In the genomic region with DNA sequence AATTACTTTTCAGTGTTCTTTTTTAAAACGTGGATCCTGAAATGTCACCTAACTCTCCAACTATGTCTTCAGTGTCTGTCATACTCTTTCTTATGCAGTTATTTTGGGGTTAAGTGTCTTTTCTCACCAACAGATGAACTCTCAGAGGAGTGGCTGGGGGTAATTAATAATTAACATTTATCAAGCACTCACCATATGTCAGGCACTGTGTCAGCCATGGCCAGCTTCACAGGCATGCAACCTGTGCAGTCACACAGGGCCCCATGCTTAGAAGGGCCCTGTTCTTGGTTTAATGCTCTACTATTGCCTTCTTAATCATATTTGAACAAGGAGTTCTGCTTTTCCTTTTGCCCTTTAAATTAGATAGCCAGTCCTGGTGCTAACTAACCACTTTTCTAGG, we compare ENCODE assay signal across 18 cellular contexts. TPM values are rescaled to one million over a fixed set of nuclear protein-coding genes. Genes with fewer than 3 reads are reported as not detected.
"Had no signal": no experiment of that assay in that cellular context is flagged by ENCODE, and none has a peak within 500 bp of the region (broad histone marks: within the 10 kb centered on the region; RNA-seq: fewer than 3 reads in every experiment).

No MANE protein-coding gene starts in this region.

- H3K27me3 Mint-ChIP-seq: activated naive CD8-positive, alpha-beta T cell had no signal

- H3K4me3 Mint-ChIP-seq: activated naive CD8-positive, alpha-beta T cell; endodermal cell; natural killer cell had no signal

- H3K9me3 Mint-ChIP-seq: endodermal cell, natural killer cell had no signal

- ATAC-seq: esophagus mucosa, natural killer cell, right lobe of liver had no signal

- DNase-seq: activated CD4-positive, alpha-beta T cell treated with anti-CD3 and anti-CD28 coated beads, Interleukin-2, amount 50 U/mL, for 48 hours; activated CD4-positive, CD25-positive, alpha-beta regulatory T cell treated with anti-CD3 and anti-CD28 coated beads, Interleukin-2, amount 50 U/mL, for 72 hours; activated gamma-delta T cell; activated T-cell treated with anti-CD3 and anti-CD28 coated beads, Interleukin-2, amount 50 U/mL, for 48 hours; amygdala; brain microvascular endothelial cell; cerebellar nuclear complex; dermis blood vessel endothelial cell; endodermal cell; mammary epithelial cell; natural killer cell; occipital lobe; right lobe of liver; spleen; stimulated activated naive CD4-positive, alpha-beta T cell treated with Interleukin-2 at 50 U/mL for 16 hours; upper lobe of left lung had no signal

- H3K36me3 Mint-ChIP-seq: activated naive CD8-positive, alpha-beta T cell; natural killer cell had no signal

- H3K27ac Mint-ChIP-seq: activated naive CD8-positive, alpha-beta T cell; endodermal cell; natural killer cell had no signal

RNA-seq across cellular contexts. Expression of a gene that starts 37.2 kb away (rescaled TPM):
- total RNA-seq: dermis blood vessel endothelial cell, endodermal cell, natural killer cell, occipital lobe, right lobe of liver had no signal
